In genomic region chr1:228162286-228163003, GRCh38 we compare ENCODE assay signal across 9 cellular contexts. TPM values are rescaled to one million over a fixed set of nuclear protein-coding genes. Genes with fewer than 3 reads are reported as not detected.
DNase-seq lines count a peak whose midpoint lies in the region; ATAC-seq and TF ChIP-seq lines count a peak whose summit lies in the region.
"Had no signal": no experiment of that assay in that cellular context is flagged by ENCODE, and none has a peak within 500 bp of the region (broad histone marks: within the 10 kb centered on the region; RNA-seq: fewer than 3 reads in every experiment).

No MANE protein-coding gene starts in this region.

- H3K27me3 ChIP-seq in body of pancreas (no peaks in the 10 kb centered on the region), suprapubic skin (no peaks in the 10 kb centered on the region)

- H3K4me3 ChIP-seq in body of pancreas (no peak overlapping the region), suprapubic skin (peak overlapping the region; percentile 23)

- intact Hi-C loops in body of pancreas (cut with DNase I), result no loop called here

- no peaks in the 10 kb centered on the region for H3K9me3 ChIP-seq in body of pancreas
- no peaks in the 10 kb centered on the region for H3K9me3 ChIP-seq in suprapubic skin

- H3K36me3 ChIP-seq in body of pancreas (replicated peaks in 1 of 2; ENCODE audit: insufficient read depth in 1 of 2, low read depth in 2 of 2) (no peaks in the 10 kb centered on the region), suprapubic skin (no peaks in the 10 kb centered on the region)

- no peak for TF ChIP-seq EP300 in suprapubic skin (IDR thresholded peaks at IDR 0.05)

- peaks cover 28% of the 10 kb centered on the region for H3K4me1 ChIP-seq in body of pancreas
- H3K4me1 ChIP-seq in suprapubic skin, result peaks cover 73% of the 10 kb centered on the region

- no peak for ATAC-seq in body of pancreas
- no peak for ATAC-seq in left lobe of liver
- no peak for ATAC-seq in HG02970 (IDR thresholded peaks at IDR 0.05; ENCODE audit: low FRiP score, unreplicated experiment)
- ATAC-seq in HG03469 (IDR thresholded peaks at IDR 0.05; ENCODE audit: unreplicated experiment), result no peak

- TF ChIP-seq POLR2A in body of pancreas (IDR thresholded peaks at IDR 0.05) (no peak), suprapubic skin (IDR thresholded peaks at IDR 0.05) (no peak)

- WGBS in body of pancreas, 2 donors, result 19% methylated on average over 5 to 14 of the region's 14 CpGs
- WGBS in suprapubic skin, result 16% methylated on average over 6 of the region's 14 CpGs

- DNase-seq in NCI-H82 (lab: John Stamatoyannopoulos, UW), result peak; percentile 78
- no peak for DNase-seq in NCI-H82 treated with DMSO at 0.1 percent for 48 hours (lab: John Stamatoyannopoulos, UW; ENCODE audit: unreplicated experiment)
- peak in 1 of 4 donors; percentile 24 for DNase-seq in body of pancreas
- DNase-seq in left lobe of liver (ENCODE audit: low spot score), result peak; percentile 37
- peak in 1 of 2 donors; percentile 86 for DNase-seq in suprapubic skin (ENCODE audit: low spot score in 2 of 2)
- no peak for DNase-seq in NCI-H2081 treated with DMSO at 0.1 percent for 48 hours (lab: John Stamatoyannopoulos, UW)
- DNase-seq: T-helper 9 cell had no signal

- H3K27ac ChIP-seq in body of pancreas (peak overlapping the region in 3 of 4 donors; percentile 38 to 70 (median 46)), suprapubic skin (peak overlapping the region; percentile 100)

- TF ChIP-seq CTCF in body of pancreas (IDR thresholded peaks at IDR 0.05) (peak in 1 of 7 experiments; percentile 3), suprapubic skin (IDR thresholded peaks at IDR 0.05) (no peak)

RNA-seq across cellular contexts. Expression of gene IBA57, which starts 3.2 kb away (rescaled TPM):
- 10 to 100 TPM in 1 of 2 donors, 1 to 10 TPM in 1; 4.7 to 13.5 TPM for total RNA-seq in body of pancreas
- total RNA-seq in left lobe of liver, result 9.8 TPM
- 10 to 100 TPM in 2 of 4 donors, 1 to 10 TPM in 2; 9.2 to 22.4 (median 12.4) TPM for total RNA-seq in suprapubic skin

RNA-seq across cellular contexts. Expression of gene GJC2, which starts 12.7 kb away (rescaled TPM):
- total RNA-seq in body of pancreas (1 to 10 TPM in 1 of 2 donors, under 1 TPM in 1; 0.33 to 1.6 TPM), left lobe of liver (0.50 TPM), suprapubic skin (1 to 10 TPM; 2.5 to 3.6 (median 3.0) TPM)

RNA-seq across cellular contexts. Expression of gene GUK1, which starts 22.4 kb away (rescaled TPM):
- 100 to 1,000 TPM; 210 to 216 TPM for total RNA-seq in body of pancreas
- 128 TPM for total RNA-seq in left lobe of liver
- 100 to 1,000 TPM; 384 to 510 (median 421) TPM for total RNA-seq in suprapubic skin

RNA-seq across cellular contexts. Expression of gene OBSCN, which starts 45.4 kb away (rescaled TPM):
- total RNA-seq in body of pancreas, result 10 to 100 TPM; 14.5 to 34.9 TPM
- total RNA-seq in left lobe of liver, result 3.1 TPM
- 10 to 100 TPM; 15.0 to 46.6 (median 34.4) TPM for total RNA-seq in suprapubic skin

RNA-seq across cellular contexts. Expression of gene MRPL55, which starts 53.3 kb away (rescaled TPM):
- 10 to 100 TPM; 65.9 to 68.7 TPM for total RNA-seq in body of pancreas
- 38.0 TPM for total RNA-seq in left lobe of liver
- total RNA-seq in suprapubic skin, result 100 to 1,000 TPM in 3 of 4 donors, 10 to 100 TPM in 1; 99.3 to 161 (median 119) TPM

Comparison
In these comparisons a context has a peak if more than half of its experiments do, and no peak if none do; other contexts are left out.
1. DNase-seq: peak in NCI-H82 (single experiment) and left lobe of liver (single experiment); none in NCI-H82 treated with DMSO at 0.1 percent for 48 hours (single experiment) and NCI-H2081 treated with DMSO at 0.1 percent for 48 hours (single experiment).